Comparison of ENCODE assay signal across 23 cellular contexts in the genomic region with DNA sequence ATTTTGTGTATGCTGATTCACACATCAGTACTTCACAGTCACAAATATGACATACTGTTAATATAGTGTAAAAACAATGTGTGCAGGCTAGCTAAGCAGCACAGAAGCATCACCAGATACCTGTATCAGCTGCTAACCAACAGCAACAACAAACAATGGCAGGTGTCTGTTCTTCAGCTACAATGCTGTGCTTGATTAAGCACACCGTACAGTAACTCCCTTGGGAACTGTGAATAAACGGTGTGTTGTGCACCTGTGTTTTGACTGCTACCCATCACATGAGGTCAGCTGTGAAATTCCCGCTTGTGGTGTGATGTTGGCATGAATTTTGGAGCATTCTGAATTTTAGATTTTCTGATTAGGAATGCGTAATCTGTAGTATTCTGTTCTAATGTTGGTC.
DNase-seq lines count a peak whose midpoint lies in the region; ATAC-seq and TF ChIP-seq lines count a peak whose summit lies in the region.
"Had no signal": no experiment of that assay in that cellular context is flagged by ENCODE, and none has a peak within 500 bp of the region (broad histone marks: within the 10 kb centered on the region; RNA-seq: fewer than 3 reads in every experiment).

No MANE protein-coding gene starts in this region.

- intact Hi-C loops in CD8-positive, alpha-beta T cell (cut with DNase I, micrococcal nuclease) = no loop called here

- no peak overlapping the region for H3K27ac Mint-ChIP-seq in CD8-positive, alpha-beta T cell
- H3K27ac Mint-ChIP-seq: activated CD4-positive, alpha-beta memory T cell treated with anti-CD3 and anti-CD28 coated beads for 36 hours; activated naive CD4-positive, alpha-beta T cell treated with anti-CD3 and anti-CD28 coated beads, Interleukin-2, amount 10 ng/mL, durations not matched to agents 7 days and 5 days; brain; CD4-positive, CD25-positive, alpha-beta regulatory T cell; naive B cell; T-helper 1 cell treated with Interleukin-12 subunit alpha and Interleukin-12 subunit beta and Interleukin-4 antibody, amounts not matched to agents 30 μg/mL and 1 μg/mL, for 36 hours had no signal

- peak; percentile 74 for DNase-seq in DMS53 (lab: John Stamatoyannopoulos, UW)
- DNase-seq in NCI-H1105 treated with DMSO at 0.1 percent for 48 hours (lab: John Stamatoyannopoulos, UW) = peak; percentile 25
- peak; percentile 74 for DNase-seq in NCI-H345 (lab: John Stamatoyannopoulos, UW)
- DNase-seq in left kidney (ENCODE audit: low read depth, low spot score) = peak; percentile 27
- DNase-seq in CD8-positive, alpha-beta T cell = no peak
- DNase-seq in AG08395 (ENCODE audit: low spot score) = no peak
- no peak for DNase-seq in stimulated activated naive CD4-positive, alpha-beta T cell (lab: John Stamatoyannopoulos, UW)
- DNase-seq: activated CD4-positive, alpha-beta memory T cell treated with anti-CD3 and anti-CD28 coated beads for 36 hours; activated CD8-positive, alpha-beta memory T cell treated with anti-CD3 and anti-CD28 coated beads, Interleukin-2, amount 50 U/mL, for 48 hours; activated naive CD4-positive, alpha-beta T cell treated with anti-CD3 and anti-CD28 coated beads, Interleukin-2, amount 10 ng/mL, durations not matched to agents 7 days and 5 days; CD4-positive, CD25-positive, alpha-beta regulatory T cell; left ventricle myocardium inferior; naive B cell; NCI-H1694; NCI-H524; stimulated activated naive CD8-positive, alpha-beta T cell treated with anti-CD3 and anti-CD28 coated beads, Interleukin-15, Interleukin-2, amounts not matched to agents 100 U/mL and 50 U/mL, for 24 hours; uterus had no signal

- no peak for ATAC-seq in CD8-positive, alpha-beta T cell
- ATAC-seq: activated CD4-positive, CD25-positive, alpha-beta regulatory T cell treated with anti-CD3 and anti-CD28 coated beads, Interleukin-2, amount 50 U/mL, for 24 hours; HCT116; stimulated activated naive CD8-positive, alpha-beta T cell treated with anti-CD3 and anti-CD28 coated beads, Interleukin-15, Interleukin-2, amounts not matched to agents 100 U/mL and 50 U/mL, for 24 hours had no signal

- no peaks in the 10 kb centered on the region for H3K36me3 ChIP-seq in CD8-positive, alpha-beta T cell (ENCODE audit: insufficient read depth, low read length)
- H3K36me3 ChIP-seq: left ventricle myocardium inferior, uterus had no signal

- POLR2A ChIA-PET in CD8-positive, alpha-beta T cell (lab: Charles Lee) = no interaction called here

- no peaks in the 10 kb centered on the region for H3K27me3 ChIP-seq in CD8-positive, alpha-beta T cell (ENCODE audit: insufficient read depth, low read length)
- H3K27me3 ChIP-seq: uterus had no signal

- CTCF ChIA-PET in CD8-positive, alpha-beta T cell (lab: Charles Lee) = no interaction called here

- H3K27me3 Mint-ChIP-seq in CD8-positive, alpha-beta T cell (ENCODE audit: low read depth) = no peaks in the 10 kb centered on the region
- H3K27me3 Mint-ChIP-seq: activated CD4-positive, alpha-beta memory T cell treated with anti-CD3 and anti-CD28 coated beads for 36 hours; activated naive CD4-positive, alpha-beta T cell treated with anti-CD3 and anti-CD28 coated beads, Interleukin-2, amount 10 ng/mL, durations not matched to agents 7 days and 5 days; brain; naive B cell had no signal

- H3K4me3 ChIP-seq in CD8-positive, alpha-beta T cell (ENCODE audit: low read depth, low read length) = no peak overlapping the region
- H3K4me3 ChIP-seq: left ventricle myocardium inferior, SK-N-MC, uterus had no signal

- H3K4me3 Mint-ChIP-seq in CD8-positive, alpha-beta T cell = no peak overlapping the region
- H3K4me3 Mint-ChIP-seq: activated CD4-positive, alpha-beta memory T cell treated with anti-CD3 and anti-CD28 coated beads for 36 hours; activated naive CD4-positive, alpha-beta T cell treated with anti-CD3 and anti-CD28 coated beads, Interleukin-2, amount 10 ng/mL, durations not matched to agents 7 days and 5 days; brain; CD4-positive, CD25-positive, alpha-beta regulatory T cell; naive B cell; T-helper 1 cell treated with Interleukin-12 subunit alpha and Interleukin-12 subunit beta and Interleukin-4 antibody, amounts not matched to agents 30 μg/mL and 1 μg/mL, for 36 hours had no signal

- H3K9me3 ChIP-seq in CD8-positive, alpha-beta T cell (ENCODE audit: low read length) = no peaks in the 10 kb centered on the region
- H3K9me3 ChIP-seq: uterus had no signal

- no peak for TF ChIP-seq CTCF in CD8-positive, alpha-beta T cell (IDR thresholded peaks at IDR 0.05)

- H3K9me3 Mint-ChIP-seq in CD8-positive, alpha-beta T cell = peaks cover 10% of the 10 kb centered on the region

- no peaks in the 10 kb centered on the region for H3K36me3 Mint-ChIP-seq in CD8-positive, alpha-beta T cell
- H3K36me3 Mint-ChIP-seq: activated CD4-positive, alpha-beta memory T cell treated with anti-CD3 and anti-CD28 coated beads for 36 hours; activated naive CD4-positive, alpha-beta T cell treated with anti-CD3 and anti-CD28 coated beads, Interleukin-2, amount 10 ng/mL, durations not matched to agents 7 days and 5 days; brain; CD4-positive, CD25-positive, alpha-beta regulatory T cell; naive B cell had no signal

- H3K27ac ChIP-seq in CD8-positive, alpha-beta T cell (ENCODE audit: low read depth, low read length) = no peak overlapping the region
- H3K27ac ChIP-seq: left ventricle myocardium inferior, RWPE1, SK-N-MC, uterus had no signal

- no peaks in the 10 kb centered on the region for H3K4me1 Mint-ChIP-seq in CD8-positive, alpha-beta T cell (ENCODE audit: low read depth)
- H3K4me1 Mint-ChIP-seq: activated naive CD4-positive, alpha-beta T cell treated with anti-CD3 and anti-CD28 coated beads, Interleukin-2, amount 10 ng/mL, durations not matched to agents 7 days and 5 days; brain; CD4-positive, CD25-positive, alpha-beta regulatory T cell; naive B cell had no signal

- H3K4me1 ChIP-seq in CD8-positive, alpha-beta T cell (ENCODE audit: insufficient read depth, low read length) = no peaks in the 10 kb centered on the region
- H3K4me1 ChIP-seq: left ventricle myocardium inferior, uterus had no signal

Comparison
In these comparisons a context has a peak if more than half of its experiments do, and no peak if none do; other contexts are left out.
1. DNase-seq: peak in DMS53 (single experiment), NCI-H1105 treated with DMSO at 0.1 percent for 48 hours (single experiment), NCI-H345 (single experiment) and left kidney (single experiment); none in CD8-positive, alpha-beta T cell (0 of 7), AG08395 (single experiment) and stimulated activated naive CD4-positive, alpha-beta T cell (0 of 6).